In genomic region chr17:19654342-19654886, GRCh38 we compare ENCODE assay signal across 14 cellular contexts. TPM values are rescaled to one million over a fixed set of nuclear protein-coding genes. Genes with fewer than 3 reads are reported as not detected.
DNase-seq lines count a peak whose midpoint lies in the region; ATAC-seq, FAIRE-seq and TF ChIP-seq lines count a peak whose summit lies in the region.
"Had no signal": no experiment of that assay in that cellular context is flagged by ENCODE, and none has a peak within 500 bp of the region (broad histone marks: within the 10 kb centered on the region; RNA-seq: fewer than 3 reads in every experiment).

No MANE protein-coding gene starts in this region.

- no peak overlapping the region for H3K27ac ChIP-seq in HEK293 (ENCODE audit: extremely low read depth, low read depth, low read length)
- H3K27ac ChIP-seq in tibial artery, result peak overlapping the region; percentile 7 to 90
- H3K27ac ChIP-seq: BLaER1, HL-60 had no signal

- no peak for TF ChIP-seq CTCF in HEK293 (tag by site-specific recombination; IDR thresholded peaks at IDR 0.05)
- TF ChIP-seq CTCF in activated B cell treated with CpG ODN at 0.5 μM for 24 hours (IDR thresholded peaks at IDR 0.05), result no peak
- no peak for TF ChIP-seq CTCF in tibial artery (IDR thresholded peaks at IDR 0.05)
- no peak for TF ChIP-seq CTCF in D721Med (IDR thresholded peaks at IDR 0.05; ENCODE audit: insufficient read depth, missing control alignments)

- H3K9me3 ChIP-seq in HEK293 (ENCODE audit: control insufficient read depth, insufficient read depth, low read depth, low read length) (peaks cover 5% of the 10 kb centered on the region), tibial artery (no peaks in the 10 kb centered on the region)
- H3K9me3 ChIP-seq: Caco-2 had no signal

- DNase-seq in activated B cell treated with CpG ODN at 0.5 μM for 24 hours, result no peak
- no peak for DNase-seq in naive B cell
- DNase-seq in tibial artery, result no peak
- DNase-seq in D721Med (ENCODE audit: insufficient read length, low spot score), result no peak
- no peak for DNase-seq in OCI-M2 (lab: John Stamatoyannopoulos, UW; ENCODE audit: unreplicated experiment)
- DNase-seq: Caco-2; CD8-positive, alpha-beta memory T cell; DMS53; HCEC 1CT had no signal

- CTCF ChIA-PET in HEK293 (lab: Yijun Ruan, JAX), result interaction anchor here (0.8 to 2.6 kb wide), 2 partner anchors 8 to 107 kb away, joined by 3 to 21 read pairs; no protein-coding TSS in a partner anchor
- CTCF ChIA-PET in activated B cell treated with CpG ODN at 0.5 μM for 24 hours (lab: Charles Lee), result no interaction called here

- H3K27me3 Mint-ChIP-seq in activated B cell treated with CpG ODN at 0.5 μM for 24 hours (no peaks in the 10 kb centered on the region), naive B cell (no peaks in the 10 kb centered on the region)
- H3K27me3 Mint-ChIP-seq: CD8-positive, alpha-beta memory T cell had no signal

- ATAC-seq in activated B cell treated with CpG ODN at 0.5 μM for 24 hours (ENCODE audit: low read depth), result peak; percentile 49
- ATAC-seq in naive B cell (ENCODE audit: low read depth in 2 of 2), result peak; percentile 23 to 25
- no peak for ATAC-seq in HG03439 (IDR thresholded peaks at IDR 0.05; ENCODE audit: unreplicated experiment)

- H3K4me3 Mint-ChIP-seq in activated B cell treated with CpG ODN at 0.5 μM for 24 hours (no peak overlapping the region), naive B cell (no peak overlapping the region)

- peaks cover 21 to 69% of the 10 kb centered on the region in 2 experiments for H3K36me3 ChIP-seq in HEK293 (ENCODE audit: control insufficient read depth in 2 of 2, insufficient read depth in 1 of 2, low read length in 2 of 2)
- peaks cover 37 to 48% (median 38%) of the 10 kb centered on the region in 3 donors for H3K36me3 ChIP-seq in tibial artery

- peaks cover 35% of the 10 kb centered on the region for H3K4me1 Mint-ChIP-seq in activated B cell treated with CpG ODN at 0.5 μM for 24 hours
- peaks cover 18 to 33% (median 20%) of the 10 kb centered on the region in 3 donors for H3K4me1 Mint-ChIP-seq in naive B cell

- no peak for FAIRE-seq in D721Med (lab: Jason Lieb, UNC)
- FAIRE-seq: GM18507 had no signal

- H3K4me3 ChIP-seq in HEK293 (ENCODE audit: low read depth, low read length), result no peak overlapping the region
- H3K4me3 ChIP-seq in tibial artery, result no peak overlapping the region
- H3K4me3 ChIP-seq: BLaER1 had no signal

- H3K27ac Mint-ChIP-seq in activated B cell treated with CpG ODN at 0.5 μM for 24 hours (peak overlapping the region; percentile 64), naive B cell (peak overlapping the region in 1 of 6 donors; percentile 86)
- H3K27ac Mint-ChIP-seq: CD8-positive, alpha-beta memory T cell had no signal

- H3K36me3 Mint-ChIP-seq in activated B cell treated with CpG ODN at 0.5 μM for 24 hours (ENCODE audit: low read depth) (peaks cover 32% of the 10 kb centered on the region), naive B cell (peaks cover 11 to 29% of the 10 kb centered on the region in 2 donors)

- no peaks in the 10 kb centered on the region; the same call in none of the 2 replicates for H3K4me1 ChIP-seq in HEK293 (ENCODE audit: control insufficient read depth, insufficient read depth, low read length)
- H3K4me1 ChIP-seq in tibial artery, result peaks cover 0 to 50% (median 38%) of the 10 kb centered on the region in 4 donors

- POLR2A ChIA-PET in HEK293 (lab: Yijun Ruan, JAX), result no interaction called here
- POLR2A ChIA-PET in activated B cell treated with CpG ODN at 0.5 μM for 24 hours (lab: Charles Lee), result no interaction called here

- intact Hi-C loops in activated B cell treated with CpG ODN at 0.5 μM for 24 hours (cut with micrococcal nuclease), result no loop called here
- intact Hi-C loops in tibial artery (cut with DNase I; ENCODE audit: low total_unique reads), result no loop called here

- H3K9me3 Mint-ChIP-seq in activated B cell treated with CpG ODN at 0.5 μM for 24 hours (peaks cover 2% of the 10 kb centered on the region), naive B cell (no peaks in the 10 kb centered on the region)
- H3K9me3 Mint-ChIP-seq: CD8-positive, alpha-beta memory T cell had no signal

- H3K27me3 ChIP-seq in tibial artery, result no peaks in the 10 kb centered on the region
- H3K27me3 ChIP-seq: BLaER1 had no signal

TF ChIP-seq in HEK293, 187 proteins besides CTCF, POLR2A, EP300 and RAD21:
- TF ChIP-seq TRIM28 (IDR thresholded peaks at IDR 0.05; ENCODE audit: borderline replicate concordance, low read length), result peak; percentile 61; the same call in 1 of the 2 replicates
- 0 out of 2 replicates have a peak, but pooled peaks have one; percentile 69 for TF ChIP-seq RBAK (tag by site-specific recombination; IDR thresholded peaks at IDR 0.05)
- no peak for TF ChIP-seq ZXDB (tag by site-specific recombination; IDR thresholded peaks at IDR 0.05)
- peak; percentile 72; the same call in 1 of the 2 replicates for TF ChIP-seq ZNF184 (tag by site-specific recombination; IDR thresholded peaks at IDR 0.05)
- TF ChIP-seq ZBTB6 (tag by site-specific recombination; IDR thresholded peaks at IDR 0.05), result no peak
- TF ChIP-seq SP2 (tag by site-specific recombination; IDR thresholded peaks at IDR 0.05), result no peak
- peak; percentile 41; the same call in 1 of the 2 replicates for TF ChIP-seq ZNF549 (tag by site-specific recombination; IDR thresholded peaks at IDR 0.05)
- TF ChIP-seq SETDB1 (IDR thresholded peaks at IDR 0.05; ENCODE audit: insufficient read length, low read length), result peak; percentile 34
- TF ChIP-seq ZNF610 (tag by site-specific recombination; IDR thresholded peaks at IDR 0.05; ENCODE audit: borderline replicate concordance), result peak; percentile 79; the same call in 1 of the 2 replicates
- TF ChIP-seq ZNF112 (tag by site-specific recombination; IDR thresholded peaks at IDR 0.05), result 0 out of 2 replicates have a peak, but pooled peaks have one; percentile 7
- no peak for TF ChIP-seq ZNF660 (tag by site-specific recombination; IDR thresholded peaks at IDR 0.05)
- peak; percentile 68; the same call in 1 of the 2 replicates for TF ChIP-seq ZNF626 (tag by site-specific recombination; IDR thresholded peaks at IDR 0.05)
- TF ChIP-seq KLF10 (tag by site-specific recombination; IDR thresholded peaks at IDR 0.05), result no peak
- 0 out of 2 replicates have a peak, but pooled peaks have one; percentile 20 for TF ChIP-seq ZNF416 (tag by site-specific recombination; IDR thresholded peaks at IDR 0.05)
- peak; percentile 73 for TF ChIP-seq ZNF529 (tag by site-specific recombination; IDR thresholded peaks at IDR 0.05; ENCODE audit: insufficient replicate concordance)

RNA-seq across cellular contexts. Expression of gene ALDH3A2, which starts 5.9 kb away (rescaled TPM):
- 18.3 and 19.3 TPM in 2 replicates for total RNA-seq in activated B cell treated with CpG ODN at 0.5 μM for 24 hours
- polyA plus RNA-seq in naive B cell (ENCODE audit: low read depth in 6 of 6), result 10 to 100 TPM; 13.5 to 28.4 (median 18.1) TPM
